ENCODE assay signal across 13 cellular contexts in the genomic region with DNA sequence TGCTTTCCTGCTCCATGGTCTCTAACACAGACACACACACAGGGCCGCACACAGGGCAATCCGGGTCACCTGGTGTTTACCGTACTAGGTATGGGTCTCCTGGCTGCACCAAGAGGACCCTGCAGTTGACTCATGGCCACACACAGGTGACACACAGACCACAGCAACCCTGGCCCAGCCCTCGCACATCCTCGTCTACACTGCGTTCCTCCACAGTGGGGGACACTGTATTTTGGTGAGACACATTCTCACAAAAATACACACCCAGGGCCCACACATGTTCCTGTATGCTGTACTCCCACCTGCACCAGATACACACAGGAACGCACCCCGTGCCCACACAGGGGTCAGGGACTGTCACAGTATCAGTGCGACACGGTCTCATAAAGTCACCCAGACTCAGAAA. TPM values are rescaled to one million over a fixed set of nuclear protein-coding genes. Genes with fewer than 3 reads are reported as not detected.
DNase-seq lines count a peak whose midpoint lies in the region; ATAC-seq lines count a peak whose summit lies in the region.
"Had no signal": no experiment of that assay in that cellular context is flagged by ENCODE, and none has a peak within 500 bp of the region (broad histone marks: within the 10 kb centered on the region; RNA-seq: fewer than 3 reads in every experiment).

No MANE protein-coding gene starts in this region.

- peak overlapping the region; percentile 67 for H3K27ac Mint-ChIP-seq in activated CD8-positive, alpha-beta memory T cell treated with anti-CD3 and anti-CD28 coated beads, Interleukin-2, amount 10 ng/mL, durations not matched to agents 7 days and 5 days
- H3K27ac Mint-ChIP-seq in T-cell: peak overlapping the region; percentile 72 to 73
- H3K27ac Mint-ChIP-seq in immature natural killer cell: peak overlapping the region; percentile 82 to 93 (median 90)
- H3K27ac Mint-ChIP-seq in stimulated activated naive B cell treated with anti-CD40 and anti-IgM and Interleukin-4, amounts not matched to agents 10 μg/mL and 1 μg/mL and 100 μg/mL, for 72 hours: no peak overlapping the region
- H3K27ac Mint-ChIP-seq: endodermal cell, progenitor cell of endocrine pancreas had no signal

- peaks cover 5% of the 10 kb centered on the region for H3K27me3 Mint-ChIP-seq in activated CD8-positive, alpha-beta memory T cell treated with anti-CD3 and anti-CD28 coated beads, Interleukin-2, amount 10 ng/mL, durations not matched to agents 7 days and 5 days
- H3K27me3 Mint-ChIP-seq in T-cell (peaks cover 30% of the 10 kb centered on the region in 2 donors), immature natural killer cell (ENCODE audit: low read depth in 3 of 3) (peaks cover 16 to 32% (median 26%) of the 10 kb centered on the region in 3 donors)
- H3K27me3 Mint-ChIP-seq in stimulated activated naive B cell treated with anti-CD40 and anti-IgM and Interleukin-4, amounts not matched to agents 10 μg/mL and 1 μg/mL and 100 μg/mL, for 72 hours: peaks cover 0 to 13% of the 10 kb centered on the region in 2 donors

- POLR2A ChIA-PET in T-cell (lab: Charles Lee): no interaction called here

- H3K4me3 Mint-ChIP-seq in activated CD8-positive, alpha-beta memory T cell treated with anti-CD3 and anti-CD28 coated beads, Interleukin-2, amount 10 ng/mL, durations not matched to agents 7 days and 5 days: no peak overlapping the region
- H3K4me3 Mint-ChIP-seq in T-cell: peak overlapping the region; percentile 51 to 81 (median 66)
- peak overlapping the region; percentile 46 to 74 (median 70) for H3K4me3 Mint-ChIP-seq in immature natural killer cell
- H3K4me3 Mint-ChIP-seq in stimulated activated naive B cell treated with anti-CD40 and anti-IgM and Interleukin-4, amounts not matched to agents 10 μg/mL and 1 μg/mL and 100 μg/mL, for 72 hours: peak overlapping the region; percentile 45 to 68
- H3K4me3 Mint-ChIP-seq: endodermal cell had no signal

- peaks cover 14% of the 10 kb centered on the region for H3K36me3 Mint-ChIP-seq in activated CD8-positive, alpha-beta memory T cell treated with anti-CD3 and anti-CD28 coated beads, Interleukin-2, amount 10 ng/mL, durations not matched to agents 7 days and 5 days
- H3K36me3 Mint-ChIP-seq in T-cell: no peaks in the 10 kb centered on the region
- peaks cover 0 to 2% (median 1%) of the 10 kb centered on the region in 3 donors for H3K36me3 Mint-ChIP-seq in immature natural killer cell
- H3K36me3 Mint-ChIP-seq in stimulated activated naive B cell treated with anti-CD40 and anti-IgM and Interleukin-4, amounts not matched to agents 10 μg/mL and 1 μg/mL and 100 μg/mL, for 72 hours: peaks cover 0 to 27% of the 10 kb centered on the region in 2 donors

- CTCF ChIA-PET in activated CD8-positive, alpha-beta memory T cell treated with anti-CD3 and anti-CD28 coated beads, Interleukin-2, amount 10 ng/mL, durations not matched to agents 7 days and 5 days (lab: Charles Lee): interaction anchor here (2.2 to 23.1 kb wide), 3 partner anchors 9 to 162 kb away, joined by 8 to 1020 read pairs (median 107); a partner anchor contains a TSS
- CTCF ChIA-PET in T-cell (lab: Charles Lee): interaction anchor here in 1 of 2 donors (0.6 kb wide), 1 partner anchor 10 kb away, joined by 3 read pairs; no protein-coding TSS in a partner anchor

- peak; percentile 45 for DNase-seq in activated CD8-positive, alpha-beta memory T cell treated with anti-CD3 and anti-CD28 coated beads, Interleukin-2, amount 10 ng/mL, durations not matched to agents 7 days and 5 days
- no peak for DNase-seq in activated CD8-positive, alpha-beta memory T cell treated with anti-CD3 and anti-CD28 coated beads for 24 hours
- no peak for DNase-seq in T-cell
- no peak for DNase-seq in immature natural killer cell
- no peak for DNase-seq in stimulated activated naive B cell treated with anti-CD40 and anti-IgM and Interleukin-4, amounts not matched to agents 10 μg/mL and 1 μg/mL and 100 μg/mL, for 72 hours
- no peak for DNase-seq in medulla oblongata (ENCODE audit: extremely low spot score)
- no peak for DNase-seq in NOMO-1 treated with dmso at 0.1 percent for 144 hours (lab: John Stamatoyannopoulos, UW; ENCODE audit: unreplicated experiment)
- DNase-seq: DMS79 treated with DMSO at 0.1 percent for 48 hours, endodermal cell, HCEC 1CT, NCI-H1930 had no signal

- ATAC-seq in activated CD8-positive, alpha-beta memory T cell treated with anti-CD3 and anti-CD28 coated beads, Interleukin-2, amount 10 ng/mL, durations not matched to agents 7 days and 5 days: no peak
- ATAC-seq in T-cell (replicated peaks in 1 of 4) (no peak), HG02938 (IDR thresholded peaks at IDR 0.05; ENCODE audit: unreplicated experiment) (no peak)
- no peak for ATAC-seq in stimulated activated naive B cell treated with anti-CD40 and anti-IgM and Interleukin-4, amounts not matched to agents 10 μg/mL and 1 μg/mL and 100 μg/mL, for 72 hours (replicated peaks)

- H3K9me3 Mint-ChIP-seq in activated CD8-positive, alpha-beta memory T cell treated with anti-CD3 and anti-CD28 coated beads, Interleukin-2, amount 10 ng/mL, durations not matched to agents 7 days and 5 days (ENCODE audit: low read depth): no peaks in the 10 kb centered on the region
- H3K9me3 Mint-ChIP-seq in T-cell (no peaks in the 10 kb centered on the region), immature natural killer cell (peaks cover 0 to 3% (median 1%) of the 10 kb centered on the region in 6 donors)
- H3K9me3 Mint-ChIP-seq in stimulated activated naive B cell treated with anti-CD40 and anti-IgM and Interleukin-4, amounts not matched to agents 10 μg/mL and 1 μg/mL and 100 μg/mL, for 72 hours: no peaks in the 10 kb centered on the region
- H3K9me3 Mint-ChIP-seq: endodermal cell had no signal

- peaks cover 65% of the 10 kb centered on the region for H3K4me1 Mint-ChIP-seq in activated CD8-positive, alpha-beta memory T cell treated with anti-CD3 and anti-CD28 coated beads, Interleukin-2, amount 10 ng/mL, durations not matched to agents 7 days and 5 days
- H3K4me1 Mint-ChIP-seq in T-cell: peaks cover 34 to 49% (median 46%) of the 10 kb centered on the region in 3 donors
- H3K4me1 Mint-ChIP-seq in immature natural killer cell: peaks cover 52 to 61% of the 10 kb centered on the region in 2 donors
- peaks cover 44 to 74% of the 10 kb centered on the region in 2 donors for H3K4me1 Mint-ChIP-seq in stimulated activated naive B cell treated with anti-CD40 and anti-IgM and Interleukin-4, amounts not matched to agents 10 μg/mL and 1 μg/mL and 100 μg/mL, for 72 hours

RNA-seq across cellular contexts. Expression of a gene that starts 12.8 kb away (rescaled TPM):
- total RNA-seq in activated CD8-positive, alpha-beta memory T cell treated with anti-CD3 and anti-CD28 coated beads, Interleukin-2, amount 10 ng/mL, durations not matched to agents 7 days and 5 days: 100 to 1,000 TPM in 1 of 2 experiments, 10 to 100 TPM in 1; 74.9 to 103 TPM
- total RNA-seq in T-cell: 10 to 100 TPM in 1 of 5 donors, 1 to 10 TPM in 4; 2.2 to 13.3 (median 6.2) TPM
- polyA plus RNA-seq in immature natural killer cell: 10 to 100 TPM; 10.4 to 22.6 (median 11.1) TPM

RNA-seq across cellular contexts. Expression of a gene that starts 29.8 kb away (rescaled TPM):
- total RNA-seq in activated CD8-positive, alpha-beta memory T cell treated with anti-CD3 and anti-CD28 coated beads, Interleukin-2, amount 10 ng/mL, durations not matched to agents 7 days and 5 days: 100 to 1,000 TPM; 283 to 309 TPM
- total RNA-seq in T-cell: 100 to 1,000 TPM; 163 to 205 (median 190) TPM
- 100 to 1,000 TPM in 1 of 3 donors, 10 to 100 TPM in 2; 46.5 to 100 (median 62.7) TPM for polyA plus RNA-seq in immature natural killer cell

RNA-seq across cellular contexts. Expression of a gene that starts 52.8 kb away (rescaled TPM):
- total RNA-seq in activated CD8-positive, alpha-beta memory T cell treated with anti-CD3 and anti-CD28 coated beads, Interleukin-2, amount 10 ng/mL, durations not matched to agents 7 days and 5 days: 100 to 1,000 TPM; 277 to 296 TPM
- 100 to 1,000 TPM; 277 to 346 (median 323) TPM for total RNA-seq in T-cell
- 100 to 1,000 TPM in 1 of 3 donors, 10 to 100 TPM in 2; 33.6 to 105 (median 40.6) TPM for polyA plus RNA-seq in immature natural killer cell

Comparison
In these comparisons a context has a peak if more than half of its experiments do, and no peak if none do; other contexts are left out.
1. RNA of a gene that starts 12.8 kb away (total RNA-seq): 74.9 to 103 TPM in activated CD8-positive, alpha-beta memory T cell treated with anti-CD3 and anti-CD28 coated beads, Interleukin-2, amount 10 ng/mL, durations not matched to agents 7 days and 5 days; 2.2 to 13.3 TPM in T-cell; every median in the first group is over 4 times any median in the second.